In the genomic region with DNA sequence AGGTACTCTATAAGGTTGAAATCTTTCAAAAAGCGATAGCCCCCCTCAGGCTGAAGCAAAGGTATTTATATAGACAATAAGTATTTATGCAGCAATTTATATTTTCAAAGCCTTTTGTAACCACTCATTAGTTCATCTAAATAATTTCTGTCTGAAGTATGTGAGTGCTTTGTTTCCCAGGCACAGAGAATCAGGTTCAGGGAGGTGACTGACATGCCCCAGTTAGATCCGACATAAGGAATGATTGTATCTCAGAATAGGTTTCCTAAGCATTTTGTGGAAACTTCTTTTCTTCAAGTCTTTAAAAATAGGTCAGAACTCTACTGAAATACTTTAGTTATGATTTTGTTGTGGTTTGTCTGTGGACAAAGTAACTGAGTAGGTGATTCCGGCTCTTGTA, we compare ENCODE assay signal across 5 cellular contexts.
"Had no signal": no experiment of that assay in that cellular context is flagged by ENCODE, and none has a peak within 500 bp of the region (broad histone marks: within the 10 kb centered on the region; RNA-seq: fewer than 3 reads in every experiment).

No MANE protein-coding gene starts in this region.

- H3K4me3 ChIP-seq: K562 had no signal

- ATAC-seq: HepG2, K562 had no signal

- H3K4me3 Mint-ChIP-seq: IgD-negative memory B cell had no signal

- H3K27ac ChIP-seq: HL-60 had no signal

- DNase-seq: IMR-90 had no signal

- H3K27ac Mint-ChIP-seq: IgD-negative memory B cell had no signal

- H3K36me3 Mint-ChIP-seq: IgD-negative memory B cell had no signal
